Comparison of ENCODE assay signal across 28 cellular contexts in genomic region chr4:11625206-11625605, GRCh38.
DNase-seq lines count a peak whose midpoint lies in the region; ATAC-seq and TF ChIP-seq lines count a peak whose summit lies in the region.
"Had no signal": no experiment of that assay in that cellular context is flagged by ENCODE, and none has a peak within 500 bp of the region (broad histone marks: within the 10 kb centered on the region; RNA-seq: fewer than 3 reads in every experiment).

No MANE protein-coding gene starts in this region.

- H3K9me3 ChIP-seq in right atrium auricular region (no peaks in the 10 kb centered on the region), spleen (no peaks in the 10 kb centered on the region), psoas muscle (no peaks in the 10 kb centered on the region)
- H3K9me3 ChIP-seq: HAP-1, testis had no signal

- H3K4me1 Mint-ChIP-seq in activated CD8-positive, alpha-beta T cell treated with anti-CD3 and anti-CD28 coated beads for 36 hours (ENCODE audit: low read depth), result no peaks in the 10 kb centered on the region
- H3K4me1 Mint-ChIP-seq: activated CD4-positive, alpha-beta T cell treated with anti-CD3 and anti-CD28 coated beads, Interleukin-2, amount 10 ng/mL, durations not matched to agents 7 days and 5 days; activated naive CD8-positive, alpha-beta T cell treated with anti-CD3 and anti-CD28 coated beads, Interleukin-2, amount 50 U/mL, for 24 hours; CD14-positive monocyte had no signal

- no peaks in the 10 kb centered on the region for H3K36me3 Mint-ChIP-seq in activated CD8-positive, alpha-beta T cell treated with anti-CD3 and anti-CD28 coated beads for 36 hours (ENCODE audit: low read depth)
- H3K36me3 Mint-ChIP-seq: CD14-positive monocyte had no signal

- no peak for TF ChIP-seq CTCF in epithelial cell of proximal tubule (conservative IDR thresholded peaks at IDR 0.05; ENCODE audit: low read depth, low read length)
- no peak for TF ChIP-seq CTCF in right atrium auricular region (IDR thresholded peaks at IDR 0.05)
- TF ChIP-seq CTCF in spleen (IDR thresholded peaks at IDR 0.05 in 8 of 11, conservative IDR thresholded peaks at IDR 0.05 in 3 of 11), result no peak
- no peak for TF ChIP-seq CTCF in activated CD8-positive, alpha-beta T cell treated with anti-CD3 and anti-CD28 coated beads for 36 hours (IDR thresholded peaks at IDR 0.05)
- TF ChIP-seq CTCF in psoas muscle (IDR thresholded peaks at IDR 0.05), result no peak

- no peak for ATAC-seq in activated CD8-positive, alpha-beta T cell treated with anti-CD3 and anti-CD28 coated beads for 36 hours
- ATAC-seq in psoas muscle, result no peak
- ATAC-seq: activated naive CD8-positive, alpha-beta T cell treated with anti-CD3 and anti-CD28 coated beads, Interleukin-2, amount 50 U/mL, for 24 hours; stimulated activated naive CD8-positive, alpha-beta T cell treated with anti-CD3 and anti-CD28 coated beads, Interleukin-15, Interleukin-2, amounts not matched to agents 100 U/mL and 50 U/mL, for 24 hours; WTC11 had no signal

- 71 to 83% (median 77%) methylated on average over 7 of the region's 7 CpGs for WGBS in spleen, 5 donors
- 51 to 75% (median 65%) methylated on average over 7 of the region's 7 CpGs for WGBS in psoas muscle, 3 donors

- TF ChIP-seq POLR2A in spleen (IDR thresholded peaks at IDR 0.05), result no peak

- H3K9me3 Mint-ChIP-seq in activated CD8-positive, alpha-beta T cell treated with anti-CD3 and anti-CD28 coated beads for 36 hours, result no peaks in the 10 kb centered on the region
- H3K9me3 Mint-ChIP-seq: activated CD4-positive, alpha-beta T cell treated with anti-CD3 and anti-CD28 coated beads, Interleukin-2, amount 10 ng/mL, durations not matched to agents 7 days and 5 days; activated naive CD8-positive, alpha-beta T cell treated with anti-CD3 and anti-CD28 coated beads, Interleukin-2, amount 50 U/mL, for 24 hours had no signal

- H3K36me3 ChIP-seq in right atrium auricular region (no peaks in the 10 kb centered on the region), spleen (no peaks in the 10 kb centered on the region), psoas muscle (ENCODE audit: insufficient read depth in 1 of 2, low read depth in 1 of 2) (no peaks in the 10 kb centered on the region)
- H3K36me3 ChIP-seq: brain microvascular endothelial cell, HAP-1 had no signal

- no peak overlapping the region for H3K4me3 ChIP-seq in epithelial cell of proximal tubule (ENCODE audit: low read depth, low read length)
- no peak overlapping the region for H3K4me3 ChIP-seq in right atrium auricular region
- H3K4me3 ChIP-seq in spleen, result no peak overlapping the region
- H3K4me3 ChIP-seq in psoas muscle, result no peak overlapping the region
- H3K4me3 ChIP-seq: HAP-1, lung, testis had no signal

- H3K4me1 ChIP-seq in right atrium auricular region, result peaks cover 0 to 8% of the 10 kb centered on the region in 2 donors
- peaks cover 0 to 8% (median 0%) of the 10 kb centered on the region in 6 donors for H3K4me1 ChIP-seq in spleen
- H3K4me1 ChIP-seq in psoas muscle, result no peaks in the 10 kb centered on the region
- H3K4me1 ChIP-seq: HAP-1, testis had no signal

- POLR2A ChIA-PET in activated CD8-positive, alpha-beta T cell treated with anti-CD3 and anti-CD28 coated beads for 36 hours (lab: Charles Lee), result no interaction called here

- no peaks in the 10 kb centered on the region for H3K27me3 Mint-ChIP-seq in activated CD8-positive, alpha-beta T cell treated with anti-CD3 and anti-CD28 coated beads for 36 hours
- H3K27me3 Mint-ChIP-seq: activated CD4-positive, alpha-beta T cell treated with anti-CD3 and anti-CD28 coated beads, Interleukin-2, amount 10 ng/mL, durations not matched to agents 7 days and 5 days had no signal

- CTCF ChIA-PET in activated CD8-positive, alpha-beta T cell treated with anti-CD3 and anti-CD28 coated beads for 36 hours (lab: Charles Lee), result interaction anchor here (0.6 kb wide), 1 partner anchor 16 kb away, joined by 3 read pairs; no protein-coding TSS in a partner anchor

- no peak overlapping the region for H3K4me3 Mint-ChIP-seq in activated CD8-positive, alpha-beta T cell treated with anti-CD3 and anti-CD28 coated beads for 36 hours
- H3K4me3 Mint-ChIP-seq: activated CD4-positive, alpha-beta T cell treated with anti-CD3 and anti-CD28 coated beads, Interleukin-2, amount 10 ng/mL, durations not matched to agents 7 days and 5 days; activated naive CD8-positive, alpha-beta T cell treated with anti-CD3 and anti-CD28 coated beads, Interleukin-2, amount 50 U/mL, for 24 hours; CD14-positive monocyte; WTC11 had no signal

- H3K27ac Mint-ChIP-seq in activated CD8-positive, alpha-beta T cell treated with anti-CD3 and anti-CD28 coated beads for 36 hours, result no peak overlapping the region
- H3K27ac Mint-ChIP-seq: activated CD4-positive, alpha-beta T cell treated with anti-CD3 and anti-CD28 coated beads, Interleukin-2, amount 10 ng/mL, durations not matched to agents 7 days and 5 days; activated naive CD8-positive, alpha-beta T cell treated with anti-CD3 and anti-CD28 coated beads, Interleukin-2, amount 50 U/mL, for 24 hours; CD14-positive monocyte; WTC11 had no signal

- H3K27me3 ChIP-seq in right atrium auricular region, result no peaks in the 10 kb centered on the region
- H3K27me3 ChIP-seq in spleen (replicated peaks in 1 of 7), result no peaks in the 10 kb centered on the region
- no peaks in the 10 kb centered on the region for H3K27me3 ChIP-seq in psoas muscle (ENCODE audit: insufficient read depth in 3 of 3, low read length in 2 of 3)
- H3K27me3 ChIP-seq: brain microvascular endothelial cell, testis had no signal

- DNase-seq in NCI-H146 (lab: John Stamatoyannopoulos, UW) (peak; percentile 8), NCI-H146 treated with DMSO at 0.1 percent for 48 hours (lab: John Stamatoyannopoulos, UW; ENCODE audit: unreplicated experiment) (no peak), epithelial cell of proximal tubule (ENCODE audit: low read depth) (peak; percentile 73), right atrium auricular region (ENCODE audit: low spot score) (no peak), spleen (no peak), germinal center (ENCODE audit: low spot score) (no peak), psoas muscle (no peak)
- no peak for DNase-seq in activated CD8-positive, alpha-beta T cell treated with anti-CD3 and anti-CD28 coated beads for 36 hours
- DNase-seq: activated CD4-positive, alpha-beta T cell treated with anti-CD3 and anti-CD28 coated beads, Interleukin-2, amount 10 ng/mL, durations not matched to agents 7 days and 5 days; activated naive CD8-positive, alpha-beta T cell treated with anti-CD3 and anti-CD28 coated beads, Interleukin-2, amount 50 U/mL, for 24 hours; activated T-cell treated with anti-CD3 and anti-CD28 coated beads, Interleukin-2, amount 50 U/mL, for 48 hours; brain microvascular endothelial cell; DND-41; foreskin melanocyte; KG1; MM.1S; NCI-H1417; NCI-H446 treated with DMSO at 0.1 percent for 48 hours; OCI-M1; SIG-M5; stimulated activated naive CD8-positive, alpha-beta T cell treated with anti-CD3 and anti-CD28 coated beads, Interleukin-15, Interleukin-2, amounts not matched to agents 100 U/mL and 50 U/mL, for 24 hours; T-helper 9 cell; testis had no signal

- H3K27ac ChIP-seq in right atrium auricular region, result peak overlapping the region; percentile 22 to 29
- peak overlapping the region in 6 of 8 donors; percentile 0 to 66 (median 49) for H3K27ac ChIP-seq in spleen
- no peak overlapping the region for H3K27ac ChIP-seq in psoas muscle
- H3K27ac ChIP-seq: 22Rv1, brain microvascular endothelial cell, testis had no signal

- intact Hi-C loops in spleen (cut with DNase I; ENCODE audit: low total_unique reads) (no loop called here), psoas muscle (cut with DNase I) (no loop called here)
- intact Hi-C loops in activated CD8-positive, alpha-beta T cell treated with anti-CD3 and anti-CD28 coated beads for 36 hours (cut with micrococcal nuclease), result no loop called here

Comparison
In these comparisons a context has a peak if more than half of its experiments do, and no peak if none do; other contexts are left out.
1. DNase-seq: peak in NCI-H146 (single experiment) and epithelial cell of proximal tubule (single experiment); none in NCI-H146 treated with DMSO at 0.1 percent for 48 hours (single experiment), right atrium auricular region (single experiment), spleen (single experiment), activated CD8-positive, alpha-beta T cell treated with anti-CD3 and anti-CD28 coated beads for 36 hours (single experiment), germinal center (single experiment) and psoas muscle (0 of 2).